8 cellular contexts compared by ENCODE assay signal in the genomic region with DNA sequence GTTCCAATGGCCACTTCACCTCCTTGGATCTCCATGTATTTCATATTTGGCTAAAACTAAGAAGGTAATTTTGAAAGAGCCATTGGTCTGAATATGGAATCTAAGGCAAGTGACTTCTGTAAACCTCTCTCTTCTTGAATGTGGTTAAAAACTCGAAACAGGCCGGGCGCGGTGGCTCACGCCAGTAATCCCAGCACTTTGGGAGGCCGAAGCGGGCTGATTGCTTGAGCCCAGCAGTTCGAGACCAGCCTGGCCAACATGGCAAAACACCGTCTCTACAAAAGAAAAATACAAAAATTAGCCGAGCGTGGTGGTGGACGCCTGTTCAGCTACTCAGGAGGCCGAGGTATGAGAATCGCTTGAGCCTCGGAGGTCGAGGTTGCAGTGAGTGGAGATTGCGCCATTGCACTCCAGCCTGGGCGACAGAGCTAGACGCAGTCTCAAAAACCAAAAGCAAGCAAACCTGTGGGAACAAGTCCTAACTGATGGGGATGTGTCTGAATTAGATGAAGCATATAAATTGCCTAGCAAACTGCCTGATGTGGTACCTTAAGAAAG. TPM values are rescaled to one million over a fixed set of nuclear protein-coding genes. Genes with fewer than 3 reads are reported as not detected.
DNase-seq lines count a peak whose midpoint lies in the region; ATAC-seq, FAIRE-seq and TF ChIP-seq lines count a peak whose summit lies in the region.

No MANE protein-coding gene starts in this region.

- H3K36me3 Mint-ChIP-seq in CD4-positive, CD25-positive, alpha-beta regulatory T cell, result peaks cover 4% of the 10 kb centered on the region

- H3K4me3 Mint-ChIP-seq in CD4-positive, CD25-positive, alpha-beta regulatory T cell, result peak overlapping the region; percentile 88 to 97 (median 95)

- TF ChIP-seq CTCF in NB4 (IDR thresholded peaks at IDR 0.05; ENCODE audit: low read depth, low read length) (no peak), D721Med (IDR thresholded peaks at IDR 0.05; ENCODE audit: insufficient read depth, missing control alignments) (no peak)

- peaks cover 19 to 28% (median 26%) of the 10 kb centered on the region in 4 donors for H3K4me1 Mint-ChIP-seq in CD4-positive, CD25-positive, alpha-beta regulatory T cell

- TF ChIP-seq POLR2A in NB4 (IDR thresholded peaks at IDR 0.05; ENCODE audit: extremely low read depth, insufficient read length), result no peak

- peak overlapping the region; percentile 93 to 99 (median 97) for H3K27ac Mint-ChIP-seq in CD4-positive, CD25-positive, alpha-beta regulatory T cell

- peaks cover 20% of the 10 kb centered on the region for H3K4me1 ChIP-seq in CD4-positive, CD25-positive, alpha-beta regulatory T cell (ENCODE audit: control insufficient read depth, insufficient read depth, low read length, poor library complexity, severe bottlenecking)
- H3K4me1 ChIP-seq in effector memory CD4-positive, alpha-beta T cell (ENCODE audit: control insufficient read depth, insufficient read depth, low read length, poor library complexity, severe bottlenecking), result no peaks in the 10 kb centered on the region
- H3K4me1 ChIP-seq in neuron (ENCODE audit: insufficient read depth, low read length), result peaks cover 17% of the 10 kb centered on the region

- H3K9me3 ChIP-seq in CD4-positive, CD25-positive, alpha-beta regulatory T cell (ENCODE audit: control insufficient read depth in 2 of 2, low read length in 2 of 2), result no peaks in the 10 kb centered on the region
- no peaks in the 10 kb centered on the region for H3K9me3 ChIP-seq in effector memory CD4-positive, alpha-beta T cell (ENCODE audit: control insufficient read depth, low read length)
- no peaks in the 10 kb centered on the region for H3K9me3 ChIP-seq in neuron (ENCODE audit: low read length)

- no peaks in the 10 kb centered on the region for H3K9me3 Mint-ChIP-seq in CD4-positive, CD25-positive, alpha-beta regulatory T cell

- H3K27ac ChIP-seq in CD4-positive, CD25-positive, alpha-beta regulatory T cell (ENCODE audit: insufficient read depth, low read length, poor library complexity, severe bottlenecking), result peak overlapping the region; percentile 97
- no peak overlapping the region for H3K27ac ChIP-seq in effector memory CD4-positive, alpha-beta T cell (ENCODE audit: insufficient read depth, low read length, poor library complexity, severe bottlenecking)

- no peaks in the 10 kb centered on the region for H3K27me3 ChIP-seq in CD4-positive, CD25-positive, alpha-beta regulatory T cell (ENCODE audit: control insufficient read depth, insufficient read depth, low read length)
- no peaks in the 10 kb centered on the region for H3K27me3 ChIP-seq in effector memory CD4-positive, alpha-beta T cell (replicated peaks; ENCODE audit: control insufficient read depth, insufficient read depth, low read length, poor library complexity, severe bottlenecking)
- no peaks in the 10 kb centered on the region for H3K27me3 ChIP-seq in neuron (ENCODE audit: insufficient read depth, low read length)

- H3K36me3 ChIP-seq in CD4-positive, CD25-positive, alpha-beta regulatory T cell (ENCODE audit: control insufficient read depth, insufficient read depth, low read length), result no peaks in the 10 kb centered on the region
- H3K36me3 ChIP-seq in effector memory CD4-positive, alpha-beta T cell (ENCODE audit: control insufficient read depth, insufficient read depth, low read length), result no peaks in the 10 kb centered on the region
- no peaks in the 10 kb centered on the region for H3K36me3 ChIP-seq in neuron (ENCODE audit: insufficient read depth, low read length)

- peaks cover 20% of the 10 kb centered on the region for H3K27me3 Mint-ChIP-seq in CD4-positive, CD25-positive, alpha-beta regulatory T cell

- no peak for FAIRE-seq in D721Med (lab: Jason Lieb, UNC)

- DNase-seq in CD4-positive, CD25-positive, alpha-beta regulatory T cell, result no peak
- no peak for DNase-seq in NB4 (ENCODE audit: low read depth)
- no peak for DNase-seq in effector memory CD4-positive, alpha-beta T cell
- DNase-seq in posterior vena cava (ENCODE audit: low spot score), result no peak
- no peak for DNase-seq in D721Med (ENCODE audit: insufficient read length, low spot score)

- H3K4me3 ChIP-seq in CD4-positive, CD25-positive, alpha-beta regulatory T cell (ENCODE audit: low read depth, low read length), result peak overlapping the region; percentile 99
- H3K4me3 ChIP-seq in NB4 (ENCODE audit: low read depth, low read length) (peak overlapping the region; percentile 98), neuron (ENCODE audit: low read length) (peak overlapping the region; percentile 77)
- H3K4me3 ChIP-seq in effector memory CD4-positive, alpha-beta T cell (ENCODE audit: insufficient read depth, low read depth, low read length, poor library complexity, severe bottlenecking), result peak overlapping the region; percentile 100

- intact Hi-C loops in posterior vena cava (cut with DNase I), result no loop called here

- no peak for ATAC-seq in CD4-positive, CD25-positive, alpha-beta regulatory T cell (ENCODE audit: low read depth in 2 of 2)
- ATAC-seq in HG02571 (IDR thresholded peaks at IDR 0.05; ENCODE audit: unreplicated experiment) (no peak), HG03280 (IDR thresholded peaks at IDR 0.05; ENCODE audit: unreplicated experiment) (no peak)

- H2AFZ ChIP-seq in neuron (ENCODE audit: low read depth, low read length), result no peak overlapping the region

RNA-seq across cellular contexts. Expression of a gene that starts 2.2 kb away (rescaled TPM):
- total RNA-seq in CD4-positive, CD25-positive, alpha-beta regulatory T cell, result 7.6 TPM
- 10 to 100 TPM in 3 of 4 donors, 1 to 10 TPM in 1; 8.0 to 11.7 (median 10.5) TPM for polyA plus RNA-seq in CD4-positive, CD25-positive, alpha-beta regulatory T cell
- total RNA-seq in posterior vena cava, result 1 to 10 TPM; 6.5 to 9.8 TPM
